Comparison of ENCODE assay signal across 30 cellular contexts in the genomic region with DNA sequence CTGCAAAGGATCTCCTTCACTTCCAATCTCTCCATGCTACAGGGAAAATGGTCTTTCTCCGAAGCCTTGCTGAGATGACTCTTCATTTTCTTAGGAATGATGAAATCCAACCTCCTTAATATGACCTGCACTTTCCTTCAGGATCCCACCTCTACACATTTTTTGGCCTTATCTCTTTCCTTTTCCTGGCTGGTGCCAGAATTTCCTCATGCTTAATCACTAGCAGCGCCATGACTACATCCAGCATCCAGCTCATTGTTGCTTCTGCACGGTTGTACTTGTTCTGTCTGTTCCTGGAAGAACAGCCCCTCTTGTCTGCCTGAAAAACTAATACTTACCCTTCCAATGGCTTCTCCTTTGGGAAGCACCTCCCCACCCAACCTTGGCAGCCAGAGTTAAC.
"Had no signal": no experiment of that assay in that cellular context is flagged by ENCODE, and none has a peak within 500 bp of the region (broad histone marks: within the 10 kb centered on the region; RNA-seq: fewer than 3 reads in every experiment).

No MANE protein-coding gene starts in this region.

- H3K36me3 ChIP-seq: ascending aorta, brain microvascular endothelial cell, SJSA1 had no signal

- H3K4me3 ChIP-seq: ascending aorta, K562, SJSA1 had no signal

- H3K9me3 ChIP-seq: ascending aorta, SJSA1 had no signal

- ATAC-seq: activated CD8-positive, alpha-beta T cell treated with anti-CD3 and anti-CD28 coated beads, Interleukin-2, amount 10 ng/mL, durations not matched to agents 7 days and 5 days; K562; Panc1; WTC11 had no signal

- H3K27ac ChIP-seq: ascending aorta, brain microvascular endothelial cell, SJSA1 had no signal

- FAIRE-seq: K562 had no signal

- H3K4me1 ChIP-seq: ascending aorta had no signal

- H3K27me3 ChIP-seq: ascending aorta, SJSA1 had no signal

- DNase-seq: activated CD4-positive, alpha-beta T cell treated with anti-CD3 and anti-CD28 coated beads for 48 hours; activated CD4-positive, alpha-beta T cell treated with anti-CD3 and anti-CD28 coated beads, Interleukin-2, amount 50 U/mL, for 4 hours; activated CD4-positive, CD25-positive, alpha-beta regulatory T cell treated with anti-CD3 and anti-CD28 coated beads, Interleukin-2, amount 50 U/mL, for 72 hours; activated CD8-positive, alpha-beta memory T cell treated with anti-CD3 and anti-CD28 coated beads, Interleukin-2, amount 50 U/mL, for 48 hours; activated CD8-positive, alpha-beta T cell treated with anti-CD3 and anti-CD28 coated beads, Interleukin-2, amount 10 ng/mL, durations not matched to agents 7 days and 5 days; activated effector memory CD4-positive, alpha-beta T cell treated with Interleukin-2 at 50 U/mL for 16 hours; activated naive CD4-positive, alpha-beta T cell; activated T-cell treated with anti-CD3 and anti-CD28 coated beads, Interleukin-2, amount 50 U/mL, for 1 hour; amniotic stem cell; brain microvascular endothelial cell; cerebellar nuclear complex; Karpas-422; MM.1S; NCI-H1105 treated with DMSO at 0.1 percent for 48 hours; NCI-H1436 treated with DMSO at 0.1 percent for 48 hours; NCI-H187; NCI-H2081; NCI-H2171; NCI-H2227 treated with DMSO at 0.1 percent for 48 hours; NCI-H526; NCI-H82; OCI-M1; Right ventricle myocardium superior; RPMI8226; T-helper 9 cell had no signal
